ENCODE assay signal across 1 cellular context in the genomic region with DNA sequence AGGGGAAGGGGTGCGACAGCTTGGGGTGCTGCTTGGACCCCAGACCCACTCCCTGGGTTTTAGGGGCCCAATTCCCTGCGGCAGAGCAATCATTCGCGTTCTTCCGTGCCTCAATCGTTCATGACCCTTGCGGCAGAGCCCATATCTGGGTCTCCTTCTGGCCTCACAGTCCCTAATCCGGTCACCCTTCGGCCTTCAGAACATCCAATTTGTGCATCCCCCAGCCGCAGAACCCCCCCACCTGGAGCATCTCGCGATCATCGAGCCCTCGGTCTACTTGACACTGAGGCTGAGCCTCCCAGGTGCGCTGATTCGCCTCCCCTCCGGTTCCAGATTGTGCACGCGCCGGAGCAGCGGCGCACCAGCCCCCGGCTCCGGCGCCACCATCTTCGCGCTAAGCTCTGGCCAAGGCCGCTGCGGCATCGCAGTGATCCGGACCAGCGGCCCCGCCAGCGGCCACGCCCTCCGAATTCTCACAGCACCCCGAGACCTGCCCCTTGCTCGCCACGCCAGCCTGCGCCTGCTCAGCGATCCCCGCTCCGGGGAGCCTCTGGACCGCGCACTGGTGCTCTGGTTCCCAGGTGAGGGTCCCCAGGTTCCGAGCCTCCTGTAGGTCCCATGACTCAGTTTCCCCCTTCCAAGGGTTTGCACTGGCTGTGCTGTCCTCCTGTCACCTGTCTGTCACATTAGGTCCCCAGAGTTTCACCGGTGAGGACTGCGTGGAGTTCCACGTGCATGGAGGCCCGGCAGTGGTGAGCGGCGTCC.
TF ChIP-seq lines count a peak whose summit lies in the region.

No MANE protein-coding gene starts in this region.

TF ChIP-seq in GM23338, 12 proteins besides CTCF, POLR2A, EP300 and RAD21 (continued from another document):
- TF ChIP-seq, protein P1, sequence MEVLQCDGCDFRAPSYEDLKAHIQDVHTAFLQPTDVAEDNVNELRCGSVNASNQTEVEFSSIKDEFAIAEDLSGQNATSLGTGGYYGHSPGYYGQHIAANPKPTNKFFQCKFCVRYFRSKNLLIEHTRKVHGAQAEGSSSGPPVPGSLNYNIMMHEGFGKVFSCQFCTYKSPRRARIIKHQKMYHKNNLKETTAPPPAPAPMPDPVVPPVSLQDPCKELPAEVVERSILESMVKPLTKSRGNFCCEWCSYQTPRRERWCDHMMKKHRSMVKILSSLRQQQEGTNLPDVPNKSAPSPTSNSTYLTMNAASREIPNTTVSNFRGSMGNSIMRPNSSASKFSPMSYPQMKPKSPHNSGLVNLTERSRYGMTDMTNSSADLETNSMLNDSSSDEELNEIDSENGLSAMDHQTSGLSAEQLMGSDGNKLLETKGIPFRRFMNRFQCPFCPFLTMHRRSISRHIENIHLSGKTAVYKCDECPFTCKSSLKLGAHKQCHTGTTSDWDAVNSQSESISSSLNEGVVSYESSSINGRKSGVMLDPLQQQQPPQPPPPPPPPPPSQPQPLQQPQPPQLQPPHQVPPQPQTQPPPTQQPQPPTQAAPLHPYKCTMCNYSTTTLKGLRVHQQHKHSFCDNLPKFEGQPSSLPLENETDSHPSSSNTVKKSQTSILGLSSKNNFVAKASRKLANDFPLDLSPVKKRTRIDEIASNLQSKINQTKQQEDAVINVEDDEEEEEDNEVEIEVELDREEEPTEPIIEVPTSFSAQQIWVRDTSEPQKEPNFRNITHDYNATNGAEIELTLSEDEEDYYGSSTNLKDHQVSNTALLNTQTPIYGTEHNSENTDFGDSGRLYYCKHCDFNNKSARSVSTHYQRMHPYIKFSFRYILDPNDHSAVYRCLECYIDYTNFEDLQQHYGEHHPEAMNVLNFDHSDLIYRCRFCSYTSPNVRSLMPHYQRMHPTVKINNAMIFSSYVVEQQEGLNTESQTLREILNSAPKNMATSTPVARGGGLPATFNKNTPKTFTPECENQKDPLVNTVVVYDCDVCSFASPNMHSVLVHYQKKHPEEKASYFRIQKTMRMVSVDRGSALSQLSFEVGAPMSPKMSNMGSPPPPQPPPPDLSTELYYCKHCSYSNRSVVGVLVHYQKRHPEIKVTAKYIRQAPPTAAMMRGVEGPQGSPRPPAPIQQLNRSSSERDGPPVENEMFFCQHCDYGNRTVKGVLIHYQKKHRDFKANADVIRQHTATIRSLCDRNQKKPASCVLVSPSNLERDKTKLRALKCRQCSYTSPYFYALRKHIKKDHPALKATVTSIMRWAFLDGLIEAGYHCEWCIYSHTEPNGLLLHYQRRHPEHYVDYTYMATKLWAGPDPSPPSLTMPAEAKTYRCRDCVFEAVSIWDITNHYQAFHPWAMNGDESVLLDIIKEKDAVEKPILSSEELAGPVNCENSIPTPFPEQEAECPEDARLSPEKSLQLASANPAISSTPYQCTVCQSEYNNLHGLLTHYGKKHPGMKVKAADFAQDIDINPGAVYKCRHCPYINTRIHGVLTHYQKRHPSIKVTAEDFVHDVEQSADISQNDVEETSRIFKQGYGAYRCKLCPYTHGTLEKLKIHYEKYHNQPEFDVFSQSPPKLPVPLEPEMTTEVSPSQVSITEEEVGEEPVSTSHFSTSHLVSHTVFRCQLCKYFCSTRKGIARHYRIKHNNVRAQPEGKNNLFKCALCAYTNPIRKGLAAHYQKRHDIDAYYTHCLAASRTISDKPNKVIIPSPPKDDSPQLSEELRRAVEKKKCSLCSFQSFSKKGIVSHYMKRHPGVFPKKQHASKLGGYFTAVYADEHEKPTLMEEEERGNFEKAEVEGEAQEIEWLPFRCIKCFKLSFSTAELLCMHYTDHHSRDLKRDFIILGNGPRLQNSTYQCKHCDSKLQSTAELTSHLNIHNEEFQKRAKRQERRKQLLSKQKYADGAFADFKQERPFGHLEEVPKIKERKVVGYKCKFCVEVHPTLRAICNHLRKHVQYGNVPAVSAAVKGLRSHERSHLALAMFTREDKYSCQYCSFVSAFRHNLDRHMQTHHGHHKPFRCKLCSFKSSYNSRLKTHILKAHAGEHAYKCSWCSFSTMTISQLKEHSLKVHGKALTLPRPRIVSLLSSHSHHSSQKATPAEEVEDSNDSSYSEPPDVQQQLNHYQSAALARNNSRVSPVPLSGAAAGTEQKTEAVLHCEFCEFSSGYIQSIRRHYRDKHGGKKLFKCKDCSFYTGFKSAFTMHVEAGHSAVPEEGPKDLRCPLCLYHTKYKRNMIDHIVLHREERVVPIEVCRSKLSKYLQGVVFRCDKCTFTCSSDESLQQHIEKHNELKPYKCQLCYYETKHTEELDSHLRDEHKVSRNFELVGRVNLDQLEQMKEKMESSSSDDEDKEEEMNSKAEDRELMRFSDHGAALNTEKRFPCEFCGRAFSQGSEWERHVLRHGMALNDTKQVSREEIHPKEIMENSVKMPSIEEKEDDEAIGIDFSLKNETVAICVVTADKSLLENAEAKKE (CRISPR knock-in tag; IDR thresholded peaks at IDR 0.05): no peak
- TF ChIP-seq ZNF114 (CRISPR knock-in tag; IDR thresholded peaks at IDR 0.05): no peak
